In the genomic region with DNA sequence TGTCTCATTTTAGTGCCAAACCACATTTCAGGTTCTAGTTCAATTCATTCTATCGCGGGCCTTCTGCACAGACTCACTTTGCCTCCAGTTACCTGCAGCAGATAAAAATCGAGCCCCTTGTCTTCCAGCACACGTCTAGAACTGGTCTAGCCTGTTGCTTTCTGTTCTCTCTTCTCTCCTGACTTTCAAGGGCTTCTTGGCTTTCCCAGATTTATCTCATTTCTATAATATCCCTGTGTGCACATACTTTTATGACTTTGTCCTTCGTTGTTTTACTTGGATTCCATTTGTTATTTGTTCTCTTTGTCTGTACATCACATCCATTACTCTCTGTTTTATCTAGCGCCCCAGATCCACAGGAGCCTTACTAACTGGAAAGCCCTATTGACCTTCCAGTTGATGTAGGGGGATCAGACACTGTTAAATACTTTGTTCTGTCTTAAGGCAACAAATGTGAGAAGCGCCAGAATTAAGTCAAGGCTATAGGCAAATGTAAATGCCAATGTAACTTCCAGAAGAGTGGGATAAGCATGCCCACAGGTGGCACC, we compare ENCODE assay signal across 17 cellular contexts.
DNase-seq lines count a peak whose midpoint lies in the region; ATAC-seq and TF ChIP-seq lines count a peak whose summit lies in the region.
"Had no signal": no experiment of that assay in that cellular context is flagged by ENCODE, and none has a peak within 500 bp of the region (broad histone marks: within the 10 kb centered on the region; RNA-seq: fewer than 3 reads in every experiment).

No MANE protein-coding gene starts in this region.

- no peak for ATAC-seq in HG02840 (IDR thresholded peaks at IDR 0.05; ENCODE audit: low FRiP score, unreplicated experiment)
- ATAC-seq in CD4-positive, alpha-beta T cell (ENCODE audit: poor library complexity): no peak
- ATAC-seq: GM12878, GM23338 had no signal

- TF ChIP-seq POLR2A in prostate gland (IDR thresholded peaks at IDR 0.05): no peak

- no peaks in the 10 kb centered on the region for H3K4me1 Mint-ChIP-seq in activated naive CD8-positive, alpha-beta T cell treated with anti-CD3 and anti-CD28 coated beads for 36 hours
- H3K4me1 Mint-ChIP-seq in CD4-positive, alpha-beta T cell (ENCODE audit: low read depth): no peaks in the 10 kb centered on the region
- H3K4me1 Mint-ChIP-seq: CD4-positive, CD25-positive, alpha-beta regulatory T cell; CD8-positive, alpha-beta memory T cell; GM23338 had no signal

- no peak for TF ChIP-seq CTCF in LNCaP clone FGC (IDR thresholded peaks at IDR 0.05; ENCODE audit: control insufficient read depth, extremely low read depth, insufficient read depth)
- no peak for TF ChIP-seq CTCF in prostate gland (IDR thresholded peaks at IDR 0.05)
- no peak for TF ChIP-seq CTCF in CD4-positive, alpha-beta T cell (IDR thresholded peaks at IDR 0.05)

- H3K27ac ChIP-seq in prostate gland: peak overlapping the region in 1 of 2 donors; percentile 51
- no peak overlapping the region for H3K27ac ChIP-seq in CD4-positive, alpha-beta T cell (ENCODE audit: low read depth, low read length)

- CTCF ChIA-PET in CD4-positive, alpha-beta T cell (lab: Charles Lee): no interaction called here

- no peaks in the 10 kb centered on the region for H3K9me3 Mint-ChIP-seq in activated naive CD8-positive, alpha-beta T cell treated with anti-CD3 and anti-CD28 coated beads for 36 hours
- peaks cover 2% of the 10 kb centered on the region for H3K9me3 Mint-ChIP-seq in CD4-positive, alpha-beta T cell
- H3K9me3 Mint-ChIP-seq: GM23338, HFFc6 had no signal

- intact Hi-C loops in prostate gland (cut with DNase I): no loop called here
- intact Hi-C loops in CD4-positive, alpha-beta T cell (cut with DNase I, micrococcal nuclease): no loop called here

- H3K27me3 ChIP-seq in prostate gland (replicated peaks; ENCODE audit: insufficient read depth): no peaks in the 10 kb centered on the region
- H3K27me3 ChIP-seq in CD4-positive, alpha-beta T cell (ENCODE audit: control insufficient read depth, insufficient read depth, low read length): no peaks in the 10 kb centered on the region

- peaks cover 2% of the 10 kb centered on the region for H3K4me1 ChIP-seq in prostate gland (replicated peaks)
- H3K4me1 ChIP-seq: HAP-1 had no signal

- H3K4me3 ChIP-seq in LNCaP clone FGC (ENCODE audit: low read depth, low read length) (no peak overlapping the region), prostate gland (no peak overlapping the region)
- H3K4me3 ChIP-seq: GM12878, GM23338, HAP-1 had no signal

- WGBS in prostate gland: 52% methylated on average over 7 of the region's 7 CpGs

- no peaks in the 10 kb centered on the region for H3K36me3 Mint-ChIP-seq in activated naive CD8-positive, alpha-beta T cell treated with anti-CD3 and anti-CD28 coated beads for 36 hours
- no peaks in the 10 kb centered on the region for H3K36me3 Mint-ChIP-seq in CD4-positive, alpha-beta T cell (ENCODE audit: low read depth)
- H3K36me3 Mint-ChIP-seq: CD4-positive, CD25-positive, alpha-beta regulatory T cell; CD8-positive, alpha-beta memory T cell had no signal

- POLR2A ChIA-PET in CD4-positive, alpha-beta T cell (lab: Charles Lee): no interaction called here

- H3K9me3 ChIP-seq in prostate gland: no peaks in the 10 kb centered on the region
- no peaks in the 10 kb centered on the region for H3K9me3 ChIP-seq in CD4-positive, alpha-beta T cell (ENCODE audit: control insufficient read depth, low read length)
- H3K9me3 ChIP-seq: HAP-1 had no signal

- no peaks in the 10 kb centered on the region for H3K36me3 ChIP-seq in prostate gland
- H3K36me3 ChIP-seq: HAP-1 had no signal

- H3K27ac Mint-ChIP-seq in activated naive CD8-positive, alpha-beta T cell treated with anti-CD3 and anti-CD28 coated beads for 36 hours: no peak overlapping the region
- no peak overlapping the region for H3K27ac Mint-ChIP-seq in CD4-positive, alpha-beta T cell
- H3K27ac Mint-ChIP-seq: CD4-positive, CD25-positive, alpha-beta regulatory T cell; CD8-positive, alpha-beta memory T cell; GM23338; HFFc6 had no signal

- no peak overlapping the region for H3K4me3 Mint-ChIP-seq in activated naive CD8-positive, alpha-beta T cell treated with anti-CD3 and anti-CD28 coated beads for 36 hours
- no peak overlapping the region for H3K4me3 Mint-ChIP-seq in CD4-positive, alpha-beta T cell
- H3K4me3 Mint-ChIP-seq: CD4-positive, CD25-positive, alpha-beta regulatory T cell; CD8-positive, alpha-beta memory T cell; GM23338; HFFc6 had no signal

- no peaks in the 10 kb centered on the region for H3K27me3 Mint-ChIP-seq in activated naive CD8-positive, alpha-beta T cell treated with anti-CD3 and anti-CD28 coated beads for 36 hours
- H3K27me3 Mint-ChIP-seq in CD4-positive, alpha-beta T cell: no peaks in the 10 kb centered on the region
- H3K27me3 Mint-ChIP-seq: CD4-positive, CD25-positive, alpha-beta regulatory T cell; CD8-positive, alpha-beta memory T cell had no signal

- DNase-seq in LNCaP clone FGC (ENCODE audit: low read depth) (peak; percentile 96), brain pericyte (ENCODE audit: low read depth, low spot score) (peak; percentile 54), prostate gland (ENCODE audit: low spot score) (peak; percentile 27)
- no peak for DNase-seq in activated naive CD8-positive, alpha-beta T cell treated with anti-CD3 and anti-CD28 coated beads for 36 hours
- DNase-seq in CD4-positive, alpha-beta T cell: no peak
- DNase-seq: C1 segment of cervical spinal cord; CD4-positive, CD25-positive, alpha-beta regulatory T cell; CD8-positive, alpha-beta memory T cell; DMS 273 treated with DMSO at 0.1 percent for 48 hours; DMS79; EL; GDM1; HFFc6 had no signal

Comparison
In these comparisons a context has a peak if more than half of its experiments do, and no peak if none do; other contexts are left out.
1. DNase-seq: peak in LNCaP clone FGC (single experiment), brain pericyte (single experiment) and prostate gland (single experiment); none in activated naive CD8-positive, alpha-beta T cell treated with anti-CD3 and anti-CD28 coated beads for 36 hours (single experiment) and CD4-positive, alpha-beta T cell (0 of 10).